ENCODE assay signal across 7 cellular contexts in the genomic region with DNA sequence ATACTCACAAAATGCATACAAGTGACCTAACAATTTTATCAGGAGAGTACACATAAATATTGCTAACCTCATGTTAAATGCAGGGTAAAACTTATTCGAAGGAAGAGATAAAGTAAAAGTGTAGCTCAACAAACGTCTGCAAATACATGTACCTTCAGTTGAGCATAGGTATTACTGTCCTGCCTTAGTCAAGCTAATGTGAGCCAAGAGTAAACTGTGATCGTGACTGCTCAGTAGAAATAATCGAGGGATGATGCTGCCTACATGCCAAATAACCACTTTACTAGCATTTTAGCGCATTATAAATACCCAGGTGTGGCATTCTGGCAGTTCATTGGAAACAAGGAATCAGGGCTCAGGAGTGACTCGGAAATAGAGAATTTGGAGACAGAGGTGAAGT.
"Had no signal": no experiment of that assay in that cellular context is flagged by ENCODE, and none has a peak within 500 bp of the region (broad histone marks: within the 10 kb centered on the region; RNA-seq: fewer than 3 reads in every experiment).

No MANE protein-coding gene starts in this region.

- H3K4me3 ChIP-seq: HAP-1 had no signal

- H3K27ac ChIP-seq: HL-60 had no signal

- H3K4me1 ChIP-seq: HAP-1 had no signal

- H3K36me3 ChIP-seq: HAP-1 had no signal

- DNase-seq: GOT3, H7, HFFc6 had no signal

- ATAC-seq: HCT116, HepG2 had no signal

- H3K9me3 ChIP-seq: HAP-1 had no signal
